In the genomic region with DNA sequence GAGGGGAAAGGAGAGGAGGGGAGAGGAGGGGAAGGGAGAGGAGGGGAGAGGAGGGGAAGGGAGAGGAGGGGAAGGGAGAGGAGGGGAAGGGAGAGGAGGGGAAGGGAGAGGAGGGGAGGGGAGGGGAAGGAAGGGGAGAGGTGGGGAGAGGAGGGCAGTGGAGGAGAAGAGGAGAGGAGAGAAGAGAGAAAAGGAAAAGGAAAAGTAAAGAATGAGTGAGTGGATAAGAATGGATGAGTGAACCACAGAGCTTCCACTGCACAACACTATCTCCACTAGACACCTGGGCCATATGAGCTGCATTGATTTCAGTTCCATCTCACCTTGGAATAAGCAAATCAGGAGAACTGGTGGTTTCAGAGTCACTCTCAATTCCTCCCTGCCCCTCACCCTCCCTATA, we compare ENCODE assay signal across 27 cellular contexts.
"Had no signal": no experiment of that assay in that cellular context is flagged by ENCODE, and none has a peak within 500 bp of the region (broad histone marks: within the 10 kb centered on the region; RNA-seq: fewer than 3 reads in every experiment).

No MANE protein-coding gene starts in this region.

- H3K9me3 ChIP-seq: stomach, suprapubic skin, testis, thoracic aorta, thyroid gland, tibial artery, tibial nerve, transverse colon, upper lobe of left lung, upper lobe of right lung, uterus, vagina had no signal

- H3K36me3 ChIP-seq: stomach, suprapubic skin, thoracic aorta, thyroid gland, tibial artery, tibial nerve, transverse colon, upper lobe of left lung, upper lobe of right lung, uterus, vagina had no signal

- H3K4me1 ChIP-seq: stomach, suprapubic skin, testis, thyroid gland, tibial artery, tibial nerve, transverse colon, upper lobe of left lung, upper lobe of right lung, uterus, vagina had no signal

- ATAC-seq: stimulated activated effector memory CD8-positive, alpha-beta T cell treated with anti-CD3 and anti-CD28 coated beads, Interleukin-12 subunit alpha, Interleukin-12 subunit beta, amount 100 ng/mL, for 72 hours; stimulated activated memory B cell treated with anti-CD40 and anti-IgM and Interleukin-4, amounts not matched to agents 10 μg/mL and 1 μg/mL and 100 μg/mL, for 72 hours; stimulated activated naive B cell treated with anti-CD40 and anti-IgM and Interleukin-4, amounts not matched to agents 10 μg/mL and 1 μg/mL and 100 μg/mL, for 72 hours; stimulated activated naive CD8-positive, alpha-beta T cell treated with anti-CD3 and anti-CD28 coated beads, Interleukin-15, amount 100 ng/mL, for 72 hours; stimulated activated naive CD8-positive, alpha-beta T cell treated with anti-CD3 and anti-CD28 coated beads, Interleukin-15, Interleukin-2, amounts not matched to agents 100 U/mL and 50 U/mL, for 24 hours; upper lobe of right lung had no signal

- H3K4me3 ChIP-seq: stomach, suprapubic skin, testis, thoracic aorta, thyroid gland, tibial artery, tibial nerve, transverse colon, upper lobe of left lung, upper lobe of right lung, uterus, vagina had no signal

- DNase-seq: stimulated activated CD4-positive, alpha-beta T cell treated with anti-CD3 and anti-CD28 coated beads, Interleukin-2, amount 100 ng/mL, for 48 hours; stimulated activated CD4-positive, alpha-beta T cell treated with anti-CD3 and anti-CD28 coated beads, Interleukin-4, amount 100 ng/mL, for 1 hour; stimulated activated CD4-positive, alpha-beta T cell treated with anti-CD3 and anti-CD28 coated beads, Interleukin-4, amount 100 ng/mL, for 24 hours; stimulated activated CD4-positive, alpha-beta T cell treated with anti-CD3 and anti-CD28 coated beads, Interleukin-4, amount 100 ng/mL, for 4 hours; stimulated activated CD8-positive, alpha-beta memory T cell treated with anti-CD3 and anti-CD28 coated beads, Interleukin-4, amount 100 ng/mL, for 48 hours; stimulated activated naive B cell treated with anti-CD40 and anti-IgM and Interleukin-4, amounts not matched to agents 10 μg/mL and 1 μg/mL and 100 μg/mL, for 72 hours; stimulated activated naive CD4-positive, alpha-beta T cell; stimulated activated naive CD4-positive, alpha-beta T cell treated with Interleukin-2 at 50 U/mL for 16 hours; stimulated activated naive CD8-positive, alpha-beta T cell treated with anti-CD3 and anti-CD28 coated beads, Interleukin-15, amount 100 ng/mL, for 72 hours; stimulated activated naive CD8-positive, alpha-beta T cell treated with anti-CD3 and anti-CD28 coated beads, Interleukin-15, Interleukin-2, amounts not matched to agents 100 U/mL and 50 U/mL, for 24 hours; stomach; substantia nigra; testis; thyroid gland; tibial artery; transverse colon; trophoblast cell; upper lobe of left lung; upper lobe of right lung; uterus had no signal

- H3K27ac ChIP-seq: stomach, suprapubic skin, testis, thoracic aorta, thyroid gland, tibial artery, tibial nerve, transverse colon, upper lobe of left lung, upper lobe of right lung, uterus, vagina had no signal

- FAIRE-seq: urothelium cell line had no signal

- H3K27me3 ChIP-seq: stomach, suprapubic skin, testis, thyroid gland, tibial artery, tibial nerve, transverse colon, upper lobe of left lung, upper lobe of right lung, uterus, vagina had no signal
